Comparison of ENCODE assay signal across 9 cellular contexts in genomic region chr17:66625321-66625767, GRCh38.
DNase-seq lines count a peak whose midpoint lies in the region; ATAC-seq and TF ChIP-seq lines count a peak whose summit lies in the region.
"Had no signal": no experiment of that assay in that cellular context is flagged by ENCODE, and none has a peak within 500 bp of the region (broad histone marks: within the 10 kb centered on the region; RNA-seq: fewer than 3 reads in every experiment).

No MANE protein-coding gene starts in this region.

- no peak for TF ChIP-seq EP300 in neural cell (conservative IDR thresholded peaks at IDR 0.05; ENCODE audit: poor library complexity, severe bottlenecking)

- intact Hi-C loops in activated CD8-positive, alpha-beta T cell treated with anti-CD3 and anti-CD28 coated beads for 36 hours (cut with micrococcal nuclease), result no loop called here

- no peak overlapping the region for H2AFZ ChIP-seq in neural cell (ENCODE audit: low read depth, low read length)

- H4K20me1 ChIP-seq in neural cell (ENCODE audit: insufficient read depth), result no peaks in the 10 kb centered on the region

- no peaks in the 10 kb centered on the region for H3K9me3 ChIP-seq in neural cell (ENCODE audit: low read length)

- H3K36me3 Mint-ChIP-seq in activated CD8-positive, alpha-beta T cell treated with anti-CD3 and anti-CD28 coated beads for 36 hours (ENCODE audit: low read depth), result peaks cover 5% of the 10 kb centered on the region
- peaks cover 3% of the 10 kb centered on the region for H3K36me3 Mint-ChIP-seq in activated CD8-positive, alpha-beta T cell treated with anti-CD3 and anti-CD28 coated beads, Interleukin-2, amount 10 ng/mL, durations not matched to agents 7 days and 5 days (ENCODE audit: low read depth)

- no peaks in the 10 kb centered on the region for H3K27me3 Mint-ChIP-seq in activated CD8-positive, alpha-beta T cell treated with anti-CD3 and anti-CD28 coated beads for 36 hours
- H3K27me3 Mint-ChIP-seq in activated CD8-positive, alpha-beta T cell treated with anti-CD3 and anti-CD28 coated beads, Interleukin-2, amount 10 ng/mL, durations not matched to agents 7 days and 5 days (ENCODE audit: low read depth), result no peaks in the 10 kb centered on the region

- no peak for TF ChIP-seq CTCF in activated CD8-positive, alpha-beta T cell treated with anti-CD3 and anti-CD28 coated beads for 36 hours (IDR thresholded peaks at IDR 0.05)
- TF ChIP-seq CTCF in neural cell (IDR thresholded peaks at IDR 0.05; ENCODE audit: poor library complexity, severe bottlenecking), result peak; percentile 86

- peak; percentile 47 for ATAC-seq in activated CD8-positive, alpha-beta T cell treated with anti-CD3 and anti-CD28 coated beads for 36 hours
- ATAC-seq in activated CD8-positive, alpha-beta T cell treated with anti-CD3 and anti-CD28 coated beads, Interleukin-2, amount 10 ng/mL, durations not matched to agents 7 days and 5 days, result no peak
- no peak for ATAC-seq in GM19452 (IDR thresholded peaks at IDR 0.05; ENCODE audit: unreplicated experiment)
- no peak for ATAC-seq in HG02885 (IDR thresholded peaks at IDR 0.05; ENCODE audit: poor library complexity, unreplicated experiment)

- no peak overlapping the region for H3K4me3 ChIP-seq in neural cell (ENCODE audit: low read length)

- H3K4me2 ChIP-seq in neural cell (ENCODE audit: low read length), result no peak overlapping the region

- CTCF ChIA-PET in activated CD8-positive, alpha-beta T cell treated with anti-CD3 and anti-CD28 coated beads for 36 hours (lab: Charles Lee), result no interaction called here
- CTCF ChIA-PET in activated CD8-positive, alpha-beta T cell treated with anti-CD3 and anti-CD28 coated beads, Interleukin-2, amount 10 ng/mL, durations not matched to agents 7 days and 5 days (lab: Charles Lee), result interaction anchor here (0.6 to 0.7 kb wide), 2 partner anchors 8 to 102 kb away, joined by 3 read pairs; no protein-coding TSS in a partner anchor

- H3K79me2 ChIP-seq in neural cell (replicated peaks; ENCODE audit: insufficient read depth, low read length), result no peaks in the 10 kb centered on the region

- no peaks in the 10 kb centered on the region for H3K27me3 ChIP-seq in neural cell (ENCODE audit: insufficient read depth, low read depth, low read length)

- no peaks in the 10 kb centered on the region for H3K36me3 ChIP-seq in neural cell (ENCODE audit: insufficient read depth, low read length)

- H3F3A ChIP-seq in neural cell (ENCODE audit: insufficient read depth, low read length, poor library complexity, severe bottlenecking), result no peaks in the 10 kb centered on the region

- no peaks in the 10 kb centered on the region for H3K9me2 ChIP-seq in neural cell (ENCODE audit: insufficient read depth, low read length)

- no peak overlapping the region for H3K9ac ChIP-seq in neural cell (ENCODE audit: low read length)

- no peak overlapping the region for H3K4me3 Mint-ChIP-seq in activated CD8-positive, alpha-beta T cell treated with anti-CD3 and anti-CD28 coated beads for 36 hours
- H3K4me3 Mint-ChIP-seq in activated CD8-positive, alpha-beta T cell treated with anti-CD3 and anti-CD28 coated beads, Interleukin-2, amount 10 ng/mL, durations not matched to agents 7 days and 5 days, result no peak overlapping the region

- H3K9me3 Mint-ChIP-seq in activated CD8-positive, alpha-beta T cell treated with anti-CD3 and anti-CD28 coated beads for 36 hours, result peaks cover 2% of the 10 kb centered on the region
- no peaks in the 10 kb centered on the region for H3K9me3 Mint-ChIP-seq in activated CD8-positive, alpha-beta T cell treated with anti-CD3 and anti-CD28 coated beads, Interleukin-2, amount 10 ng/mL, durations not matched to agents 7 days and 5 days (ENCODE audit: insufficient read depth)

- H3K27ac Mint-ChIP-seq in activated CD8-positive, alpha-beta T cell treated with anti-CD3 and anti-CD28 coated beads for 36 hours, result no peak overlapping the region
- no peak overlapping the region for H3K27ac Mint-ChIP-seq in activated CD8-positive, alpha-beta T cell treated with anti-CD3 and anti-CD28 coated beads, Interleukin-2, amount 10 ng/mL, durations not matched to agents 7 days and 5 days

- H3K4me1 Mint-ChIP-seq in activated CD8-positive, alpha-beta T cell treated with anti-CD3 and anti-CD28 coated beads for 36 hours (ENCODE audit: low read depth), result peaks cover 31% of the 10 kb centered on the region
- peaks cover 12% of the 10 kb centered on the region for H3K4me1 Mint-ChIP-seq in activated CD8-positive, alpha-beta T cell treated with anti-CD3 and anti-CD28 coated beads, Interleukin-2, amount 10 ng/mL, durations not matched to agents 7 days and 5 days (ENCODE audit: low read depth)

- POLR2A ChIA-PET in activated CD8-positive, alpha-beta T cell treated with anti-CD3 and anti-CD28 coated beads for 36 hours (lab: Charles Lee), result no interaction called here
- POLR2A ChIA-PET in activated CD8-positive, alpha-beta T cell treated with anti-CD3 and anti-CD28 coated beads, Interleukin-2, amount 10 ng/mL, durations not matched to agents 7 days and 5 days (lab: Charles Lee), result no interaction called here

- peak; percentile 91 for TF ChIP-seq RAD21 in neural cell (conservative IDR thresholded peaks at IDR 0.05)

- DNase-seq in activated CD8-positive, alpha-beta T cell treated with anti-CD3 and anti-CD28 coated beads for 36 hours, result no peak
- DNase-seq in activated CD8-positive, alpha-beta T cell treated with anti-CD3 and anti-CD28 coated beads, Interleukin-2, amount 10 ng/mL, durations not matched to agents 7 days and 5 days, result no peak
- DNase-seq in NCI-H345 (lab: John Stamatoyannopoulos, UW) (peak; percentile 18), dedifferentiated amniotic fluid mesenchymal stem cell (ENCODE audit: extremely low spot score) (peak; percentile 38)
- DNase-seq in activated CD8-positive, alpha-beta memory T cell treated with anti-CD3 and anti-CD28 coated beads for 24 hours, result no peak
- DNase-seq: right cardiac atrium had no signal

- H3K27ac ChIP-seq in neural cell (ENCODE audit: low read length), result no peak overlapping the region

TF ChIP-seq in neural cell, 6 proteins besides CTCF, POLR2A, EP300 and RAD21:
- TF ChIP-seq MXI1 (conservative IDR thresholded peaks at IDR 0.05; ENCODE audit: poor library complexity, severe bottlenecking) (no peak), SMC3 (conservative IDR thresholded peaks at IDR 0.05; ENCODE audit: poor library complexity) (peak; percentile 92)

Comparison
In these comparisons a context has a peak if more than half of its experiments do, and no peak if none do; other contexts are left out.
1. DNase-seq: peak in NCI-H345 (single experiment) and dedifferentiated amniotic fluid mesenchymal stem cell (single experiment); none in activated CD8-positive, alpha-beta T cell treated with anti-CD3 and anti-CD28 coated beads for 36 hours (single experiment), activated CD8-positive, alpha-beta T cell treated with anti-CD3 and anti-CD28 coated beads, Interleukin-2, amount 10 ng/mL, durations not matched to agents 7 days and 5 days (single experiment) and activated CD8-positive, alpha-beta memory T cell treated with anti-CD3 and anti-CD28 coated beads for 24 hours (single experiment).